ENCODE assay signal across 8 cellular contexts in genomic region chr15:99252326-99252725, GRCh38. TPM values are rescaled to one million over a fixed set of nuclear protein-coding genes. Genes with fewer than 3 reads are reported as not detected.
DNase-seq lines count a peak whose midpoint lies in the region; ATAC-seq and TF ChIP-seq lines count a peak whose summit lies in the region.

No MANE protein-coding gene starts in this region.

- 63 to 70% methylated on average over 7 of the region's 7 CpGs for WGBS in esophagus squamous epithelium, 2 donors
- 19 to 52% methylated on average over 7 of the region's 7 CpGs for WGBS in sigmoid colon, 2 donors

- H3K9me3 ChIP-seq in OCI-LY3 (ENCODE audit: insufficient read depth, low read length) (no peaks in the 10 kb centered on the region), esophagus squamous epithelium (no peaks in the 10 kb centered on the region), sigmoid colon (no peaks in the 10 kb centered on the region)

- H3K4me1 ChIP-seq in OCI-LY3 (ENCODE audit: low read length) (peaks cover 27% of the 10 kb centered on the region), esophagus squamous epithelium (peaks cover 13 to 56% (median 22%) of the 10 kb centered on the region in 3 donors), sigmoid colon (peaks cover 0 to 45% (median 29%) of the 10 kb centered on the region in 4 donors)

- intact Hi-C loops in esophagus squamous epithelium (cut with DNase I), result no loop called here
- intact Hi-C loops in sigmoid colon (cut with DNase I), result no loop called here

- TF ChIP-seq EP300 in sigmoid colon (IDR thresholded peaks at IDR 0.05), result no peak

- no peaks in the 10 kb centered on the region for H3K27me3 ChIP-seq in OCI-LY3 (ENCODE audit: low read depth, low read length)
- H3K27me3 ChIP-seq in esophagus squamous epithelium, result no peaks in the 10 kb centered on the region
- H3K27me3 ChIP-seq in sigmoid colon, result no peaks in the 10 kb centered on the region

- no peak overlapping the region for H3K27ac ChIP-seq in OCI-LY3 (ENCODE audit: low read length)
- peak overlapping the region in 1 of 4 donors; percentile 97 for H3K27ac ChIP-seq in esophagus squamous epithelium
- peak overlapping the region in 3 of 4 donors; percentile 90 to 95 (median 94) for H3K27ac ChIP-seq in sigmoid colon

- H4K20me1 ChIP-seq in OCI-LY3 (ENCODE audit: insufficient read depth, low read length), result no peaks in the 10 kb centered on the region

- H3K79me2 ChIP-seq in OCI-LY3 (ENCODE audit: low read length), result 0 out of 2 replicates have a peak, but pooled peaks cover 4% of the 10 kb centered on the region

- ATAC-seq in GM21576 (IDR thresholded peaks at IDR 0.05; ENCODE audit: unreplicated experiment), result no peak

- TF ChIP-seq POLR2A in esophagus squamous epithelium (IDR thresholded peaks at IDR 0.05) (no peak), sigmoid colon (IDR thresholded peaks at IDR 0.05) (no peak)

- peak overlapping the region; percentile 79; the same call in 1 of the 2 replicates for H2AFZ ChIP-seq in OCI-LY3 (ENCODE audit: low read depth, low read length)

- DNase-seq in GM12865 (ENCODE audit: low read depth) (peak; percentile 10), esophagus squamous epithelium (lab: John Stamatoyannopoulos, UW) (no peak), sigmoid colon (no peak), NCI-H2227 (lab: John Stamatoyannopoulos, UW; ENCODE audit: unreplicated experiment) (no peak), inferior parietal cortex (ENCODE audit: extremely low spot score) (no peak), NCI-H2029 treated with DMSO at 0.1 percent for 48 hours (lab: John Stamatoyannopoulos, UW) (no peak)

- TF ChIP-seq CTCF in GM12865 (IDR thresholded peaks at IDR 0.05; ENCODE audit: insufficient read depth, low read depth, low read length, missing control alignments), result no peak
- TF ChIP-seq CTCF in OCI-LY3 (IDR thresholded peaks at IDR 0.05; ENCODE audit: low read depth, low read length), result no peak
- no peak for TF ChIP-seq CTCF in esophagus squamous epithelium (IDR thresholded peaks at IDR 0.05)
- no peak for TF ChIP-seq CTCF in sigmoid colon (IDR thresholded peaks at IDR 0.05)

- peak overlapping the region; percentile 85 for H3K9ac ChIP-seq in OCI-LY3 (ENCODE audit: low read length)

- peak overlapping the region; percentile 80 for H3K4me2 ChIP-seq in OCI-LY3 (ENCODE audit: low read length)

- H3K36me3 ChIP-seq in OCI-LY3 (replicated peaks; ENCODE audit: low read depth, low read length) (no peaks in the 10 kb centered on the region), esophagus squamous epithelium (peaks cover 0 to 17% (median 0%) of the 10 kb centered on the region in 3 donors), sigmoid colon (peaks cover 0 to 11% (median 2%) of the 10 kb centered on the region in 4 donors)

- H3K4me3 ChIP-seq in GM12865 (ENCODE audit: low read depth, low read length), result peak overlapping the region; percentile 83
- peak overlapping the region; percentile 94 for H3K4me3 ChIP-seq in OCI-LY3 (ENCODE audit: low read length)
- peak overlapping the region in 3 of 4 donors; percentile 86 to 92 (median 92) for H3K4me3 ChIP-seq in esophagus squamous epithelium
- peak overlapping the region; percentile 71 to 80 (median 72) for H3K4me3 ChIP-seq in sigmoid colon

RNA-seq across cellular contexts. Expression of gene LRRC28, which starts 1.0 kb away (rescaled TPM):
- total RNA-seq in esophagus squamous epithelium, result 10 to 100 TPM; 31.7 to 41.7 (median 34.6) TPM
- 10 to 100 TPM; 23.1 to 52.3 (median 25.6) TPM for total RNA-seq in sigmoid colon
- polyA plus RNA-seq in sigmoid colon, result 10 to 100 TPM; 13.6 to 27.0 (median 22.2) TPM

RNA-seq across cellular contexts. Expression of gene TTC23, which starts 2.9 kb away (rescaled TPM):
- 10 to 100 TPM; 12.1 to 27.7 (median 21.5) TPM for total RNA-seq in esophagus squamous epithelium
- total RNA-seq in sigmoid colon, result 10 to 100 TPM; 19.9 to 33.0 (median 24.8) TPM
- polyA plus RNA-seq in sigmoid colon, result 1 to 10 TPM; 5.5 to 8.2 (median 7.2) TPM
